In the genomic region with DNA sequence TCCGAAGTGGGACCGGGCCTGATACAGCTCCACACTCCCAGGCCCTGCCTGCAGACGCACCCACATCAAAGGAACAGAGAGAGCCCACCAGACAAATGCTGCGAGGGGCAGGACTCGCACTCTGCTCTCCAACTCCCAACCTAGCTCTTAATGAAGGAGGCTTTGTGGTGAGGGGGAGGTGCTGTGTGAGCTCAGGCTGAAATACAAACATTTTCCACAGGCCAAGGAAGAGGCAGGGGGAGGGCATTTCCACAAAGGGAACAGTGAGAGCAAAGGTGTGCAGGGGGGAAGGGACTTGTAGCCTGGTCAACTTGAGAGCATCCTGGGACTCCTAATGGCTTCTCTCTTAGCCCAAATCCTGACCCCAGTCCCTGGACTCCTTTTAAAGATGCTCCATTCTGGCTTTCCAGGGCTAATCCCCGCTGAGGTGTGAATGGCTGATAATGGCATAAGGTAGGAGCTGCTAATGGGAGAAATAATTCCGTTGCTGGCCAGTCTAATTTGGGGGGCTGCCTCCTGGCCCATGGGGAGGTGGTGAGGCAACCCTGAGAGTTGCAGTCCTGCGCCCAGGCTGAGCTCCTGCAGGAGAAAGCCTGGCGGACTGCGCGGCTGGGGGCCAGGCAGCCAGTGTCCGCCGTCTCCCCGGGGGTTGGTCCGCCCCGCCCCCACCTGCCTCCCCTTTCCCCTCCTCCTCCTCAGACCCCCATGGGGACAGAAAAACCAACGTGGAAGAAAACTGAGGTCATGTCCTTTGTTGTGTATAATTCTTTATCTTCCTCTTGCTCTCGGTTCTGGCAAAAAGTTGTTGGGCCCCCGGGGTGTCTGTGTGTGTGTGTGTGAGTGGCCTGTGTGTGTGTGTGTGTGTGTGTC, we compare ENCODE assay signal across 1 cellular context.
TF ChIP-seq lines count a peak whose summit lies in the region.

No MANE protein-coding gene starts in this region.

TF ChIP-seq in IMR-90, 13 proteins besides CTCF, POLR2A, EP300 and RAD21:
- TF ChIP-seq CEBPB (IDR thresholded peaks at IDR 0.05; ENCODE audit: low read depth, low read length), result no peak
- no peak for TF ChIP-seq MAZ (IDR thresholded peaks at IDR 0.05; ENCODE audit: borderline replicate concordance, low read depth, low read length)
- TF ChIP-seq MAFK (IDR thresholded peaks at IDR 0.05; ENCODE audit: low read depth, low read length), result no peak
- no peak for TF ChIP-seq NFE2L2 (IDR thresholded peaks at IDR 0.05; ENCODE audit: low read depth, low read length)
- TF ChIP-seq, protein P1, sequence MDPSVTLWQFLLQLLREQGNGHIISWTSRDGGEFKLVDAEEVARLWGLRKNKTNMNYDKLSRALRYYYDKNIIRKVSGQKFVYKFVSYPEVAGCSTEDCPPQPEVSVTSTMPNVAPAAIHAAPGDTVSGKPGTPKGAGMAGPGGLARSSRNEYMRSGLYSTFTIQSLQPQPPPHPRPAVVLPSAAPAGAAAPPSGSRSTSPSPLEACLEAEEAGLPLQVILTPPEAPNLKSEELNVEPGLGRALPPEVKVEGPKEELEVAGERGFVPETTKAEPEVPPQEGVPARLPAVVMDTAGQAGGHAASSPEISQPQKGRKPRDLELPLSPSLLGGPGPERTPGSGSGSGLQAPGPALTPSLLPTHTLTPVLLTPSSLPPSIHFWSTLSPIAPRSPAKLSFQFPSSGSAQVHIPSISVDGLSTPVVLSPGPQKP (IDR thresholded peaks at IDR 0.05; ENCODE audit: borderline replicate concordance, low read depth, low read length), result no peak
- no peak for TF ChIP-seq FOS (IDR thresholded peaks at IDR 0.05; ENCODE audit: low read depth, low read length)
- TF ChIP-seq BHLHE40 (IDR thresholded peaks at IDR 0.05; ENCODE audit: low read depth, low read length), result no peak
- no peak for TF ChIP-seq RCOR1 (IDR thresholded peaks at IDR 0.05; ENCODE audit: insufficient replicate concordance, low read length)
- no peak for TF ChIP-seq SMC3 (IDR thresholded peaks at IDR 0.05; ENCODE audit: low read depth, low read length)
- TF ChIP-seq, protein P2, sequence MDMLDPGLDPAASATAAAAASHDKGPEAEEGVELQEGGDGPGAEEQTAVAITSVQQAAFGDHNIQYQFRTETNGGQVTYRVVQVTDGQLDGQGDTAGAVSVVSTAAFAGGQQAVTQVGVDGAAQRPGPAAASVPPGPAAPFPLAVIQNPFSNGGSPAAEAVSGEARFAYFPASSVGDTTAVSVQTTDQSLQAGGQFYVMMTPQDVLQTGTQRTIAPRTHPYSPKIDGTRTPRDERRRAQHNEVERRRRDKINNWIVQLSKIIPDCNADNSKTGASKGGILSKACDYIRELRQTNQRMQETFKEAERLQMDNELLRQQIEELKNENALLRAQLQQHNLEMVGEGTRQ (IDR thresholded peaks at IDR 0.05; ENCODE audit: low read depth, low read length), result no peak
- no peak for TF ChIP-seq CHD1 (IDR thresholded peaks at IDR 0.05; ENCODE audit: low read depth, low read length)
